33 cellular contexts compared by ENCODE assay signal in the genomic region with DNA sequence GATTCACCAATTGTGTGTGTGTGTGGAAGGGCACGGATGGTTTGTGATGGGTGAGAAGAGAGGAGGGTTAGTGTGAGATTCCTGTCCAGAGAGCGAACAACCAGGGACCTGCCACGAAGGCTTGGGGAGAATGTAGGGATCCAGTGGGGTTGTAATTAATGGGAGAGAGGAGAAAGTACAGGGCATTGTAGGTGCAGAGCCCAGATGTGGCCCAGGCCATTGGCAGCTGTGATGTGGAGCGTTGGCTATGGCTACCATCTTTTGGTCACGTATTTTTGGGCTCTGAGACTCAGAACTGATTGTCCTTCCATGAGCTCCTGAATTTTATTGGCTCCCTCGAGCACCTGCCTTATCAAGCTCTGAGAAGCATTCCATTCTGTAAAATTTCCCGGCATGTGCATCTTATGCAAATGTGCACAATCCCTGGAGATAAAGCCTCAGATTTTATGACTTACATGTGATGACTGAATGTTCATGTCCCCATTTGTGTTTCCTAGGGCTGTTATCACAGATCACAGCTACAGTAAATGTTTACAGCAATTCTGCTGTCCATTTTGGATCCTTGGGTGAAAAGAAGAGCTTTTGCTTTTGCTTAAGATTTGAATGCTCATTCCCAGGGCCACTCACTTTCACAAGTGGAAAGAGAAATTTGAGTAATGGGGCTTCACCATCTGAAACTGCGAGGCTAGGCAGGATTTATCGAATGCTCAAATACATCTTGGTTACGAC. TPM values are rescaled to one million over a fixed set of nuclear protein-coding genes. Genes with fewer than 3 reads are reported as not detected.
"Had no signal": no experiment of that assay in that cellular context is flagged by ENCODE, and none has a peak within 500 bp of the region (broad histone marks: within the 10 kb centered on the region; RNA-seq: fewer than 3 reads in every experiment).

No MANE protein-coding gene starts in this region.

- DNase-seq: activated B cell treated with CpG ODN at 0.5 μM for 24 hours; activated CD4-positive, alpha-beta memory T cell treated with anti-CD3 and anti-CD28 coated beads for 36 hours; activated CD4-positive, alpha-beta T cell treated with anti-CD3 and anti-CD28 coated beads for 4 hours; activated CD4-positive, alpha-beta T cell treated with anti-CD3 and anti-CD28 coated beads, Interleukin-2, amount 50 U/mL, for 1 hour; activated CD4-positive, CD25-positive, alpha-beta regulatory T cell treated with anti-CD3 and anti-CD28 coated beads, Interleukin-2, amount 50 U/mL, for 72 hours; activated CD8-positive, alpha-beta memory T cell treated with anti-CD3 and anti-CD28 coated beads for 24 hours; activated CD8-positive, alpha-beta memory T cell treated with anti-CD3 and anti-CD28 coated beads, Interleukin-2, amount 10 ng/mL, durations not matched to agents 7 days and 5 days; activated CD8-positive, alpha-beta memory T cell treated with anti-CD3 and anti-CD28 coated beads, Interleukin-2, amount 50 U/mL, for 48 hours; activated effector memory CD4-positive, alpha-beta T cell treated with Interleukin-2 at 50 U/mL for 16 hours; activated naive CD4-positive, alpha-beta T cell treated with anti-CD3 and anti-CD28 coated beads, Interleukin-2, amount 10 ng/mL, durations not matched to agents 7 days and 5 days; activated naive CD8-positive, alpha-beta T cell treated with anti-CD3 and anti-CD28 coated beads, Interleukin-2, amount 50 U/mL, for 24 hours; activated T-cell treated with anti-CD3 and anti-CD28 coated beads, Interleukin-2, amount 50 U/mL, for 48 hours; anterior cingulate cortex; Kasumi-1; KG1; MG63; NCI-H1048; NCI-H1436; NCI-H1694; NCI-H1930; NCI-H2081 treated with DMSO at 0.1 percent for 48 hours; NCI-H2171; NCI-H510A; NCI-H69; SW 1271; T-helper 1 cell; T-helper 2 cell; T-helper 9 cell had no signal

- H3K4me3 Mint-ChIP-seq: activated B cell treated with CpG ODN at 0.5 μM for 24 hours; activated CD4-positive, alpha-beta memory T cell treated with anti-CD3 and anti-CD28 coated beads for 36 hours; activated CD8-positive, alpha-beta memory T cell treated with anti-CD3 and anti-CD28 coated beads, Interleukin-2, amount 10 ng/mL, durations not matched to agents 7 days and 5 days; activated naive CD4-positive, alpha-beta T cell treated with anti-CD3 and anti-CD28 coated beads, Interleukin-2, amount 10 ng/mL, durations not matched to agents 7 days and 5 days; activated naive CD8-positive, alpha-beta T cell; activated naive CD8-positive, alpha-beta T cell treated with anti-CD3 and anti-CD28 coated beads, Interleukin-2, amount 50 U/mL, for 24 hours; brain had no signal

- ATAC-seq: activated CD8-positive, alpha-beta memory T cell treated with anti-CD3 and anti-CD28 coated beads, Interleukin-2, amount 10 ng/mL, durations not matched to agents 7 days and 5 days; activated naive CD8-positive, alpha-beta T cell treated with anti-CD3 and anti-CD28 coated beads, Interleukin-2, amount 50 U/mL, for 24 hours; Panc1 had no signal

- H3K4me3 ChIP-seq: MG63 had no signal

- H3K36me3 Mint-ChIP-seq: activated CD4-positive, alpha-beta memory T cell treated with anti-CD3 and anti-CD28 coated beads for 36 hours; activated CD8-positive, alpha-beta memory T cell treated with anti-CD3 and anti-CD28 coated beads, Interleukin-2, amount 10 ng/mL, durations not matched to agents 7 days and 5 days; activated naive CD4-positive, alpha-beta T cell treated with anti-CD3 and anti-CD28 coated beads, Interleukin-2, amount 10 ng/mL, durations not matched to agents 7 days and 5 days; activated naive CD8-positive, alpha-beta T cell; brain had no signal

- H3K36me3 ChIP-seq: MG63 had no signal

- H3K4me1 Mint-ChIP-seq: activated B cell treated with CpG ODN at 0.5 μM for 24 hours; activated CD8-positive, alpha-beta memory T cell treated with anti-CD3 and anti-CD28 coated beads, Interleukin-2, amount 10 ng/mL, durations not matched to agents 7 days and 5 days; activated naive CD4-positive, alpha-beta T cell treated with anti-CD3 and anti-CD28 coated beads, Interleukin-2, amount 10 ng/mL, durations not matched to agents 7 days and 5 days; activated naive CD8-positive, alpha-beta T cell treated with anti-CD3 and anti-CD28 coated beads, Interleukin-2, amount 50 U/mL, for 24 hours had no signal

- H3K9me3 Mint-ChIP-seq: activated B cell treated with CpG ODN at 0.5 μM for 24 hours; activated CD4-positive, alpha-beta memory T cell treated with anti-CD3 and anti-CD28 coated beads for 36 hours; activated naive CD4-positive, alpha-beta T cell treated with anti-CD3 and anti-CD28 coated beads, Interleukin-2, amount 10 ng/mL, durations not matched to agents 7 days and 5 days; activated naive CD8-positive, alpha-beta T cell treated with anti-CD3 and anti-CD28 coated beads, Interleukin-2, amount 50 U/mL, for 24 hours; brain had no signal

- H3K27ac ChIP-seq: VCaP had no signal

- H3K27ac Mint-ChIP-seq: activated B cell treated with CpG ODN at 0.5 μM for 24 hours; activated CD4-positive, alpha-beta memory T cell treated with anti-CD3 and anti-CD28 coated beads for 36 hours; activated CD8-positive, alpha-beta memory T cell treated with anti-CD3 and anti-CD28 coated beads, Interleukin-2, amount 10 ng/mL, durations not matched to agents 7 days and 5 days; activated naive CD4-positive, alpha-beta T cell treated with anti-CD3 and anti-CD28 coated beads, Interleukin-2, amount 10 ng/mL, durations not matched to agents 7 days and 5 days; activated naive CD8-positive, alpha-beta T cell; activated naive CD8-positive, alpha-beta T cell treated with anti-CD3 and anti-CD28 coated beads, Interleukin-2, amount 50 U/mL, for 24 hours had no signal

- H3K9me3 ChIP-seq: MG63 had no signal

RNA-seq across cellular contexts. Expression of gene SLC5A1, which starts 33.1 kb away (rescaled TPM):
- total RNA-seq: activated B cell treated with CpG ODN at 0.5 μM for 24 hours; activated CD4-positive, alpha-beta memory T cell treated with anti-CD3 and anti-CD28 coated beads for 36 hours; activated CD8-positive, alpha-beta memory T cell treated with anti-CD3 and anti-CD28 coated beads, Interleukin-2, amount 10 ng/mL, durations not matched to agents 7 days and 5 days; RPMI7951 had no signal
